ENCODE assay signal across 8 cellular contexts in the genomic region with DNA sequence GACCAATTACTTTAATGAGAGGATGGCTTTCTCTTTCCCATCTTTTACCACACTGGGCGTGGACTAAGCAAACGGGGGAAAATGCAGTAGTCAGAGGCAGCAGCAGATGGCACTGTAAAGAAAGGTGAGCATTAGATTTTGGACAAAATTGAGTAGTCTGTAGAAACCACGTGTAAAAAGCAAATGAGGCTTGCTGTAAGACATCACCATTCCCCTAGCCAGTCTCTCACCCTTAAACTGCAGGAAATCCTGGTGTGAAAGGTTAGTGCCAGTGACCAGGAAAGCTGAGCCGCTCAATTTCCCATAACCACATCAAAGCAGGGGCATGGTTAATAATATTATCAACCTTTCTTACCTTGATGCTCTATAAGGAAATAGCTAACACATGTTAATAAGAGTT. TPM values are rescaled to one million over a fixed set of nuclear protein-coding genes. Genes with fewer than 3 reads are reported as not detected.
DNase-seq lines count a peak whose midpoint lies in the region; ATAC-seq and TF ChIP-seq lines count a peak whose summit lies in the region.

No MANE protein-coding gene starts in this region.

- DNase-seq in activated naive CD4-positive, alpha-beta T cell treated with Interleukin-2 at 50 U/mL for 16 hours, result peak; percentile 8
- DNase-seq in activated naive CD4-positive, alpha-beta T cell (lab: John Stamatoyannopoulos, UW), result no peak
- DNase-seq in SJCRH30, result peak; percentile 11 to 41
- DNase-seq in foreskin fibroblast, result peak; percentile 1 to 46
- peak; percentile 23 to 30 for DNase-seq in stimulated activated CD4-positive, alpha-beta T cell treated with anti-CD3 and anti-CD28 coated beads, Interleukin-2, amount 100 ng/mL, for 24 hours

- H3K4me3 ChIP-seq in SJCRH30, result no peak overlapping the region
- H3K4me3 ChIP-seq in foreskin fibroblast (ENCODE audit: low read depth in 1 of 2, low read length in 2 of 2), result no peak overlapping the region

- no peaks in the 10 kb centered on the region for H3K27me3 ChIP-seq in SJCRH30

- H3K9me3 ChIP-seq in SJCRH30 (replicated peaks), result no peaks in the 10 kb centered on the region

- no peak overlapping the region for H3K27ac ChIP-seq in SJCRH30

- no peaks in the 10 kb centered on the region for H3K36me3 ChIP-seq in SJCRH30

- H3K4me1 ChIP-seq in SJCRH30, result no peaks in the 10 kb centered on the region

- peak; percentile 61 for TF ChIP-seq CTCF in foreskin fibroblast (IDR thresholded peaks at IDR 0.05; ENCODE audit: low read depth, low read length)

- ATAC-seq in HG03108 (IDR thresholded peaks at IDR 0.05; ENCODE audit: unreplicated experiment), result no peak
- ATAC-seq in GM21367 (IDR thresholded peaks at IDR 0.05; ENCODE audit: unreplicated experiment), result no peak
- ATAC-seq in HG02759 (IDR thresholded peaks at IDR 0.05; ENCODE audit: unreplicated experiment), result no peak

RNA-seq across cellular contexts. Expression of a gene that starts 31.8 kb away (rescaled TPM):
- 0.35 and 0.53 TPM in 2 replicates for total RNA-seq in SJCRH30 (2014; rRNA removed; shearing (Covaris generic))

Comparison
In these comparisons a context has a peak if more than half of its experiments do, and no peak if none do; other contexts are left out.
1. DNase-seq: peak in activated naive CD4-positive, alpha-beta T cell treated with Interleukin-2 at 50 U/mL for 16 hours (single experiment), SJCRH30 (2 of 2), foreskin fibroblast (2 of 2) and stimulated activated CD4-positive, alpha-beta T cell treated with anti-CD3 and anti-CD28 coated beads, Interleukin-2, amount 100 ng/mL, for 24 hours (2 of 2); none in activated naive CD4-positive, alpha-beta T cell (0 of 4).